9 cellular contexts compared by ENCODE assay signal in the genomic region with DNA sequence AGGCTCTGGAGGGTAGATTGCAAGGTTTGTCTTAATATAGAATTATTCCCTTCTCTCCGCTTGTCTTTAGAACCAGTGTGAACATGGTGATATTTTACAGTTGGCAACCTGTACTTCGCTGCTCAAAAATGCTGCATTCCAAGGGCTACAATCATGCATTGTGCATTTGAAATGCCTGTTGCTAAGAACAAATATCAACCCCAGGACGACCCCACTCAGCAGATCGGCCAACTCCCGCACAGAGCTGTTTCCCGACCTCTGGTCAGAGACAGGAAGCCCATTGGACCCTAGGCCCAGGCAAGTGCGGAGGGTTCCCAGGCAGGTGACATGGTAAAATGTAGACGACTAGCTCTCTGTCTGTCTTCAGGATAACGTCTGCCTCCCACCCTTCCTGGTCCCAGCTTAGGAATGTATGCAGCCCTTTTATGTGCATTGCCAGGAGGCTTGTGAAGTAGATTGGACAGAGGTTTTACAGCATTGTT.
DNase-seq lines count a peak whose midpoint lies in the region; ATAC-seq and TF ChIP-seq lines count a peak whose summit lies in the region.
"Had no signal": no experiment of that assay in that cellular context is flagged by ENCODE, and none has a peak within 500 bp of the region (broad histone marks: within the 10 kb centered on the region; RNA-seq: fewer than 3 reads in every experiment).

No MANE protein-coding gene starts in this region.

- peaks cover 20 to 29% of the 10 kb centered on the region in 2 donors for H3K4me1 ChIP-seq in duodenal mucosa (ENCODE audit: control insufficient read depth in 1 of 2, insufficient read depth in 2 of 2, low read length in 2 of 2)
- H3K4me1 ChIP-seq in mucosa of descending colon (ENCODE audit: low read depth): peaks cover 23% of the 10 kb centered on the region
- H3K4me1 ChIP-seq in urinary bladder (ENCODE audit: insufficient read depth): no peaks in the 10 kb centered on the region
- peaks cover 9% of the 10 kb centered on the region for H3K4me1 ChIP-seq in CD8-positive, alpha-beta memory T cell (ENCODE audit: insufficient read depth, low read length)

- no peak overlapping the region for H3K4me3 Mint-ChIP-seq in activated CD8-positive, alpha-beta T cell treated with anti-CD3 and anti-CD28 coated beads for 36 hours
- no peak overlapping the region for H3K4me3 Mint-ChIP-seq in activated CD8-positive, alpha-beta T cell treated with anti-CD3 and anti-CD28 coated beads, Interleukin-2, amount 10 ng/mL, durations not matched to agents 7 days and 5 days
- H3K4me3 Mint-ChIP-seq in CD8-positive, alpha-beta memory T cell: peak overlapping the region in 2 of 7 donors; percentile 30 to 47

- H3K9me3 Mint-ChIP-seq in activated CD8-positive, alpha-beta T cell treated with anti-CD3 and anti-CD28 coated beads for 36 hours: no peaks in the 10 kb centered on the region
- H3K9me3 Mint-ChIP-seq in activated CD8-positive, alpha-beta T cell treated with anti-CD3 and anti-CD28 coated beads, Interleukin-2, amount 10 ng/mL, durations not matched to agents 7 days and 5 days (ENCODE audit: insufficient read depth): no peaks in the 10 kb centered on the region
- H3K9me3 Mint-ChIP-seq in CD8-positive, alpha-beta memory T cell: no peaks in the 10 kb centered on the region

- H3K4me3 ChIP-seq in duodenal mucosa (ENCODE audit: low read depth in 1 of 2, low read length in 2 of 2) (no peak overlapping the region), mucosa of descending colon (no peak overlapping the region), urinary bladder (ENCODE audit: low read depth, low read length) (no peak overlapping the region), H7 (ENCODE audit: insufficient read depth, low read depth, low read length) (no peak overlapping the region)
- H3K4me3 ChIP-seq in CD8-positive, alpha-beta memory T cell (ENCODE audit: low read length): no peak overlapping the region

- H3K36me3 ChIP-seq in duodenal mucosa (ENCODE audit: control insufficient read depth in 1 of 2, insufficient read depth in 2 of 2, low read length in 2 of 2) (no peaks in the 10 kb centered on the region), mucosa of descending colon (ENCODE audit: low read depth) (no peaks in the 10 kb centered on the region), urinary bladder (ENCODE audit: insufficient read depth) (no peaks in the 10 kb centered on the region), H7 (replicated peaks; ENCODE audit: control insufficient read depth, insufficient read depth, low read length) (no peaks in the 10 kb centered on the region)
- no peaks in the 10 kb centered on the region for H3K36me3 ChIP-seq in CD8-positive, alpha-beta memory T cell (ENCODE audit: insufficient read depth, low read length)

- H3K9me3 ChIP-seq in duodenal mucosa (ENCODE audit: control insufficient read depth in 1 of 2, low read length in 2 of 2) (no peaks in the 10 kb centered on the region), mucosa of descending colon (no peaks in the 10 kb centered on the region)
- no peaks in the 10 kb centered on the region for H3K9me3 ChIP-seq in CD8-positive, alpha-beta memory T cell (ENCODE audit: low read length)

- H3K9ac ChIP-seq in duodenal mucosa (ENCODE audit: low read depth in 1 of 2, low read length in 2 of 2): no peak overlapping the region

- H3K27ac ChIP-seq in duodenal mucosa (ENCODE audit: low read depth, low read length): peak overlapping the region; percentile 23
- peak overlapping the region; percentile 43 for H3K27ac ChIP-seq in urinary bladder (ENCODE audit: low read depth)
- no peak overlapping the region for H3K27ac ChIP-seq in CD8-positive, alpha-beta memory T cell (ENCODE audit: low read depth, low read length)

- H3K27me3 Mint-ChIP-seq in activated CD8-positive, alpha-beta T cell treated with anti-CD3 and anti-CD28 coated beads for 36 hours: no peaks in the 10 kb centered on the region
- no peaks in the 10 kb centered on the region for H3K27me3 Mint-ChIP-seq in activated CD8-positive, alpha-beta T cell treated with anti-CD3 and anti-CD28 coated beads, Interleukin-2, amount 10 ng/mL, durations not matched to agents 7 days and 5 days (ENCODE audit: low read depth)
- peaks cover 0 to 6% of the 10 kb centered on the region in 2 donors for H3K27me3 Mint-ChIP-seq in CD8-positive, alpha-beta memory T cell

- peak overlapping the region; percentile 21 for H3K27ac Mint-ChIP-seq in activated CD8-positive, alpha-beta T cell treated with anti-CD3 and anti-CD28 coated beads for 36 hours
- H3K27ac Mint-ChIP-seq in activated CD8-positive, alpha-beta T cell treated with anti-CD3 and anti-CD28 coated beads, Interleukin-2, amount 10 ng/mL, durations not matched to agents 7 days and 5 days: no peak overlapping the region
- H3K27ac Mint-ChIP-seq in CD8-positive, alpha-beta memory T cell: no peak overlapping the region

- POLR2A ChIA-PET in activated CD8-positive, alpha-beta T cell treated with anti-CD3 and anti-CD28 coated beads for 36 hours (lab: Charles Lee): interaction anchor here (0.8 kb wide), 1 partner anchor 32 kb away, joined by 3 read pairs; no protein-coding TSS in a partner anchor
- POLR2A ChIA-PET in activated CD8-positive, alpha-beta T cell treated with anti-CD3 and anti-CD28 coated beads, Interleukin-2, amount 10 ng/mL, durations not matched to agents 7 days and 5 days (lab: Charles Lee): interaction anchor here (0.6 kb wide), 1 partner anchor 273 kb away, joined by 3 read pairs; no protein-coding TSS in a partner anchor
- POLR2A ChIA-PET in CD8-positive, alpha-beta memory T cell (lab: Charles Lee): no interaction called here

- WGBS in urinary bladder: 25% methylated on average over 9 of the region's 9 CpGs

- H3K36me3 Mint-ChIP-seq in activated CD8-positive, alpha-beta T cell treated with anti-CD3 and anti-CD28 coated beads for 36 hours (ENCODE audit: low read depth): no peaks in the 10 kb centered on the region
- no peaks in the 10 kb centered on the region for H3K36me3 Mint-ChIP-seq in activated CD8-positive, alpha-beta T cell treated with anti-CD3 and anti-CD28 coated beads, Interleukin-2, amount 10 ng/mL, durations not matched to agents 7 days and 5 days (ENCODE audit: low read depth)
- H3K36me3 Mint-ChIP-seq in CD8-positive, alpha-beta memory T cell: no peaks in the 10 kb centered on the region

- TF ChIP-seq CTCF in activated CD8-positive, alpha-beta T cell treated with anti-CD3 and anti-CD28 coated beads for 36 hours (IDR thresholded peaks at IDR 0.05): no peak
- TF ChIP-seq CTCF in mucosa of descending colon (IDR thresholded peaks at IDR 0.05): no peak

- intact Hi-C loops in activated CD8-positive, alpha-beta T cell treated with anti-CD3 and anti-CD28 coated beads for 36 hours (cut with micrococcal nuclease): no loop called here
- intact Hi-C loops in mucosa of descending colon (cut with DNase I, micrococcal nuclease): no loop called here

- H3K4me1 Mint-ChIP-seq in activated CD8-positive, alpha-beta T cell treated with anti-CD3 and anti-CD28 coated beads for 36 hours (ENCODE audit: low read depth): peaks cover 24% of the 10 kb centered on the region
- peaks cover 27% of the 10 kb centered on the region for H3K4me1 Mint-ChIP-seq in activated CD8-positive, alpha-beta T cell treated with anti-CD3 and anti-CD28 coated beads, Interleukin-2, amount 10 ng/mL, durations not matched to agents 7 days and 5 days (ENCODE audit: low read depth)
- H3K4me1 Mint-ChIP-seq in CD8-positive, alpha-beta memory T cell: peaks cover 10 to 26% (median 19%) of the 10 kb centered on the region in 3 donors

- H3K27me3 ChIP-seq in duodenal mucosa (ENCODE audit: control insufficient read depth in 1 of 2, insufficient read depth in 2 of 2, low read length in 2 of 2) (no peaks in the 10 kb centered on the region), H7 (ENCODE audit: control insufficient read depth, insufficient read depth, low read length) (no peaks in the 10 kb centered on the region)
- H3K27me3 ChIP-seq in CD8-positive, alpha-beta memory T cell (ENCODE audit: insufficient read depth, low read length, poor library complexity, severe bottlenecking): no peaks in the 10 kb centered on the region

- no peak for DNase-seq in activated CD8-positive, alpha-beta T cell treated with anti-CD3 and anti-CD28 coated beads for 36 hours
- DNase-seq in activated CD8-positive, alpha-beta T cell treated with anti-CD3 and anti-CD28 coated beads, Interleukin-2, amount 10 ng/mL, durations not matched to agents 7 days and 5 days: no peak
- DNase-seq in mucosa of descending colon: peak in 2 of 3 donors; percentile 14 to 42
- DNase-seq in CD8-positive, alpha-beta memory T cell: no peak
- DNase-seq in H7: no peak
- DNase-seq: activated naive CD4-positive, alpha-beta T cell treated with anti-CD3 and anti-CD28 coated beads, Interleukin-2, amount 50 U/mL, for 16 hours had no signal

- no peak for ATAC-seq in activated CD8-positive, alpha-beta T cell treated with anti-CD3 and anti-CD28 coated beads for 36 hours
- ATAC-seq in activated CD8-positive, alpha-beta T cell treated with anti-CD3 and anti-CD28 coated beads, Interleukin-2, amount 10 ng/mL, durations not matched to agents 7 days and 5 days: no peak
- ATAC-seq in mucosa of descending colon (peak; percentile 27), GM19463 (IDR thresholded peaks at IDR 0.05; ENCODE audit: unreplicated experiment) (no peak)

- CTCF ChIA-PET in activated CD8-positive, alpha-beta T cell treated with anti-CD3 and anti-CD28 coated beads for 36 hours (lab: Charles Lee): no interaction called here
- CTCF ChIA-PET in activated CD8-positive, alpha-beta T cell treated with anti-CD3 and anti-CD28 coated beads, Interleukin-2, amount 10 ng/mL, durations not matched to agents 7 days and 5 days (lab: Charles Lee): no interaction called here
- CTCF ChIA-PET in CD8-positive, alpha-beta memory T cell (lab: Charles Lee): no interaction called here

Comparison
In these comparisons a context has a peak if more than half of its experiments do, and no peak if none do; other contexts are left out.
1. DNase-seq: peak in mucosa of descending colon (2 of 3); none in activated CD8-positive, alpha-beta T cell treated with anti-CD3 and anti-CD28 coated beads for 36 hours (single experiment), activated CD8-positive, alpha-beta T cell treated with anti-CD3 and anti-CD28 coated beads, Interleukin-2, amount 10 ng/mL, durations not matched to agents 7 days and 5 days (single experiment), CD8-positive, alpha-beta memory T cell (0 of 5) and H7 (single experiment).